12 cellular contexts compared by ENCODE assay signal in the genomic region with DNA sequence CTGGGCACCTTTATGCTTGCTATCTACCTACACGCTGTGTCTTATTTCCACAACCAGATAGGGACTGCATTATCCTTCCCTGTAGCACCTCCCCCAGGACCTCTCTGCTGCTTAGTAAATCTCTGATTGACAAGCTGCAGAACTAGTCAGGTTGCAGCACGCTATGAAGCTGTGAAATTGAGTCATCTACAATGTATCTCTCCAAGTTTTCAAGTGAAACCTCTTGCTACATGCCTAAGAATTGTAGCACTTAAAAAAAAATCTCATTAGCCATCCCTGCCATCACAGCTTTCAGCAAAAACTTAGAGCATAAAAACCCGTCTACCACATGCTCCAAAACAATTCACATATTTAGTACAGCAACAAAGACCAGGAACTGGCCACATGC.
DNase-seq lines count a peak whose midpoint lies in the region; ATAC-seq and TF ChIP-seq lines count a peak whose summit lies in the region.
"Had no signal": no experiment of that assay in that cellular context is flagged by ENCODE, and none has a peak within 500 bp of the region (broad histone marks: within the 10 kb centered on the region; RNA-seq: fewer than 3 reads in every experiment).

No MANE protein-coding gene starts in this region.

- H3K27ac ChIP-seq in KMS-11 (no peak overlapping the region), body of pancreas (peak overlapping the region in 3 of 4 donors; percentile 57 to 68 (median 67)), stomach smooth muscle (ENCODE audit: low read length) (peak overlapping the region; percentile 84)
- H3K27ac ChIP-seq: SK-N-MC had no signal

- H3K4me3 ChIP-seq in KMS-11 (IDR thresholded peaks at IDR 0.05; ENCODE audit: insufficient read depth, low read depth, low read length) = no peak overlapping the region
- H3K4me3 ChIP-seq in body of pancreas = no peak overlapping the region
- peak overlapping the region in 1 of 2 donors; percentile 56 for H3K4me3 ChIP-seq in stomach smooth muscle (ENCODE audit: low read length in 2 of 2)
- H3K4me3 ChIP-seq: SK-N-MC had no signal

- no peak for DNase-seq in body of pancreas
- peak; percentile 41 for DNase-seq in inferior parietal cortex (ENCODE audit: extremely low spot score)
- DNase-seq in AG20443 (ENCODE audit: low spot score) = no peak
- DNase-seq in activated effector memory CD4-positive, alpha-beta T cell treated with Interleukin-2 at 50 U/mL for 16 hours = no peak
- DNase-seq: activated CD8-positive, alpha-beta T cell treated with anti-CD3 and anti-CD28 coated beads, Interleukin-2, amount 10 ng/mL, durations not matched to agents 7 days and 5 days; NCI-H1105; stimulated activated naive CD4-positive, alpha-beta T cell treated with Interleukin-2 at 50 U/mL for 16 hours had no signal

- no peak for TF ChIP-seq POLR2A in body of pancreas (IDR thresholded peaks at IDR 0.05)

- H3K4me2 ChIP-seq in KMS-11 = no peak overlapping the region

- ATAC-seq in body of pancreas (no peak), GM21528 (IDR thresholded peaks at IDR 0.05; ENCODE audit: low FRiP score, unreplicated experiment) (no peak), GM21737 (IDR thresholded peaks at IDR 0.05; ENCODE audit: unreplicated experiment) (no peak)
- ATAC-seq: activated CD8-positive, alpha-beta T cell treated with anti-CD3 and anti-CD28 coated beads, Interleukin-2, amount 10 ng/mL, durations not matched to agents 7 days and 5 days had no signal

- 44 to 48% methylated on average over 3 of the region's 3 CpGs for WGBS in body of pancreas, 2 donors

- H3K4me1 ChIP-seq in KMS-11 (ENCODE audit: low read depth, poor library complexity, severe bottlenecking) (peaks cover 7% of the 10 kb centered on the region), body of pancreas (peaks cover 15% of the 10 kb centered on the region), stomach smooth muscle (ENCODE audit: control insufficient read depth, insufficient read depth, low read length) (peaks cover 31% of the 10 kb centered on the region)

- intact Hi-C loops in body of pancreas (cut with DNase I) = no loop called here

- no peaks in the 10 kb centered on the region for H4K20me1 ChIP-seq in KMS-11 (ENCODE audit: insufficient read depth)

- no peak for TF ChIP-seq CTCF in KMS-11 (conservative IDR thresholded peaks at IDR 0.05; ENCODE audit: low read depth, low read length)
- no peak for TF ChIP-seq CTCF in body of pancreas (IDR thresholded peaks at IDR 0.05)

- H2AFZ ChIP-seq in KMS-11 (ENCODE audit: low read depth) = peak overlapping the region; percentile 10; the same call in 1 of the 2 replicates

- H3K9me3 ChIP-seq in body of pancreas (no peaks in the 10 kb centered on the region), stomach smooth muscle (ENCODE audit: control insufficient read depth in 2 of 2, low read length in 2 of 2) (peaks cover 0 to 6% of the 10 kb centered on the region in 2 donors)

- no peaks in the 10 kb centered on the region for H3K27me3 ChIP-seq in KMS-11 (ENCODE audit: insufficient read depth, low read depth)
- H3K27me3 ChIP-seq in body of pancreas = no peaks in the 10 kb centered on the region
- H3K27me3 ChIP-seq in stomach smooth muscle (ENCODE audit: control insufficient read depth in 1 of 2, insufficient read depth in 2 of 2, low read length in 2 of 2) = no peaks in the 10 kb centered on the region

- H3K36me3 ChIP-seq in KMS-11 (ENCODE audit: insufficient read depth) = no peaks in the 10 kb centered on the region
- no peaks in the 10 kb centered on the region for H3K36me3 ChIP-seq in body of pancreas (replicated peaks in 1 of 2; ENCODE audit: insufficient read depth in 1 of 2, low read depth in 2 of 2)
- no peaks in the 10 kb centered on the region for H3K36me3 ChIP-seq in stomach smooth muscle (ENCODE audit: control insufficient read depth in 2 of 2, insufficient read depth in 2 of 2, low read length in 2 of 2)

- no peaks in the 10 kb centered on the region for H3K79me2 ChIP-seq in KMS-11 (ENCODE audit: insufficient read depth, low read depth)

- H3K9ac ChIP-seq in KMS-11 (no peak overlapping the region), stomach smooth muscle (ENCODE audit: low read length in 2 of 2) (no peak overlapping the region)
